ENCODE assay signal across 19 cellular contexts in genomic region chr12:112777387-112778025, GRCh38. TPM values are rescaled to one million over a fixed set of nuclear protein-coding genes. Genes with fewer than 3 reads are reported as not detected.
DNase-seq lines count a peak whose midpoint lies in the region; TF ChIP-seq lines count a peak whose summit lies in the region.
"Had no signal": no experiment of that assay in that cellular context is flagged by ENCODE, and none has a peak within 500 bp of the region (broad histone marks: within the 10 kb centered on the region; RNA-seq: fewer than 3 reads in every experiment).

No MANE protein-coding gene starts in this region.

- peak; percentile 63 for DNase-seq in NCI-H748 (lab: John Stamatoyannopoulos, UW; ENCODE audit: unreplicated experiment)
- no peak for DNase-seq in NCI-H748 treated with DMSO at 0.1 percent for 48 hours (lab: John Stamatoyannopoulos, UW)
- DNase-seq in NK-92 (lab: John Stamatoyannopoulos, UW; ENCODE audit: unreplicated experiment) = no peak
- no peak for DNase-seq in DMS79 (lab: John Stamatoyannopoulos, UW)
- no peak for DNase-seq in MV-4-11 (lab: John Stamatoyannopoulos, UW)
- DNase-seq: 8988T; CD8-positive, alpha-beta memory T cell; KBM-7; NCI-H1092; NCI-H187; NCI-H524; PC-3 had no signal

- peaks cover 25% of the 10 kb centered on the region for H3K4me1 Mint-ChIP-seq in brain
- H3K4me1 Mint-ChIP-seq: CD8-positive, alpha-beta memory T cell had no signal

- H3K9me3 ChIP-seq in iPS-15b (ENCODE audit: control insufficient read depth, insufficient read depth, low read length) = peaks cover 2% of the 10 kb centered on the region
- H3K9me3 ChIP-seq: BLaER1, SJSA1 had no signal

- H3K27me3 ChIP-seq in iPS-15b (ENCODE audit: control insufficient read depth, insufficient read depth, low read length) = no peaks in the 10 kb centered on the region
- H3K27me3 ChIP-seq: BLaER1, SJSA1 had no signal

- peak overlapping the region; percentile 38 for H3K27ac ChIP-seq in temporal lobe (ENCODE audit: low read depth, low read length)
- H3K27ac ChIP-seq: BLaER1, SJSA1 had no signal

- H3K27ac Mint-ChIP-seq in brain = peak overlapping the region in 3 of 5 experiments; percentile 38 to 85 (median 44)
- H3K27ac Mint-ChIP-seq: CD8-positive, alpha-beta memory T cell had no signal

- no peak overlapping the region for H3K9ac ChIP-seq in iPS-15b (ENCODE audit: low read depth, low read length)
- H3K9ac ChIP-seq: BLaER1 had no signal

- H3K4me3 ChIP-seq in iPS-15b (ENCODE audit: low read depth, low read length) = peak overlapping the region; percentile 30
- H3K4me3 ChIP-seq: BLaER1, SJSA1 had no signal

- peak overlapping the region in 2 of 5 experiments; percentile 25 to 54 for H3K4me3 Mint-ChIP-seq in brain
- H3K4me3 Mint-ChIP-seq: CD8-positive, alpha-beta memory T cell had no signal

- H3K36me3 ChIP-seq in iPS-15b (ENCODE audit: control insufficient read depth, insufficient read depth, low read length) = no peaks in the 10 kb centered on the region
- H3K36me3 ChIP-seq: BLaER1, SJSA1 had no signal

- TF ChIP-seq CTCF in brain (conservative IDR thresholded peaks at IDR 0.05) = no peak

- peaks cover 7% of the 10 kb centered on the region for H3K27me3 Mint-ChIP-seq in brain

- peaks cover 9% of the 10 kb centered on the region for H3K4me1 ChIP-seq in iPS-15b (ENCODE audit: control insufficient read depth, insufficient read depth, low read length)
- H3K4me1 ChIP-seq: BLaER1, SJSA1 had no signal

- peaks cover 0 to 7% (median 3%) of the 10 kb centered on the region in 5 experiments for H3K9me3 Mint-ChIP-seq in brain
- H3K9me3 Mint-ChIP-seq: CD8-positive, alpha-beta memory T cell had no signal

- H3K36me3 Mint-ChIP-seq in brain = no peaks in the 10 kb centered on the region
- H3K36me3 Mint-ChIP-seq: CD8-positive, alpha-beta memory T cell had no signal

RNA-seq across cellular contexts. Expression of gene RPH3A, which starts 14.0 kb away (rescaled TPM):
- 30.7 TPM for polyA plus RNA-seq in brain (ENCODE audit: insufficient read depth, low read depth, low replicate concordance)
- total RNA-seq in temporal lobe = 8.9 TPM
- total RNA-seq: CD8-positive, alpha-beta memory T cell; Daoy; H4; PC-3 had no signal
- polyA plus RNA-seq: CD8-positive, alpha-beta memory T cell had no signal
